26 cellular contexts compared by ENCODE assay signal in genomic region chr10:129169115-129169514, GRCh38.
"Had no signal": no experiment of that assay in that cellular context is flagged by ENCODE, and none has a peak within 500 bp of the region (broad histone marks: within the 10 kb centered on the region; RNA-seq: fewer than 3 reads in every experiment).

No MANE protein-coding gene starts in this region.

- H3K9me3 ChIP-seq: colonic mucosa, gastroesophageal sphincter, heart left ventricle, lower lobe of right lung had no signal

- DNase-seq: colonic mucosa; cortex of kidney; effector CD8-positive, alpha-beta T cell; effector memory CD8-positive, alpha-beta T cell; endodermal cell; erythroblast; foreskin keratinocyte; heart left ventricle; hypothalamus; immature natural killer cell; islet precursor cell; kidney; kidney glomerular epithelial cell; left colon; left ventricle myocardium superior; lower lobe of right lung; mesendoderm; midbrain; naive thymus-derived CD4-positive, alpha-beta T cell had no signal

- H3K27me3 Mint-ChIP-seq: dendritic cell treated with granulocyte-macrophage colony-stimulating factor and Interleukin-4, amounts not matched to agents 40 ng/mL and 50 ng/mL, for 4 days had no signal

- ATAC-seq: effector memory CD8-positive, alpha-beta T cell; esophagus mucosa; foreskin keratinocyte; gastroesophageal sphincter; heart left ventricle; left colon; left lobe of liver; left ventricle myocardium superior; lower lobe of right lung; naive thymus-derived CD4-positive, alpha-beta T cell had no signal

- H3K4me1 ChIP-seq: colonic mucosa, foreskin keratinocyte, gastroesophageal sphincter, heart left ventricle, lower lobe of right lung had no signal

- H3K36me3 ChIP-seq: colonic mucosa, gastroesophageal sphincter, heart left ventricle, lower lobe of right lung had no signal

- H3K4me3 ChIP-seq: colonic mucosa, gastroesophageal sphincter, heart left ventricle, hepatocyte, lower lobe of right lung had no signal

- H3K4me3 Mint-ChIP-seq: dendritic cell treated with granulocyte-macrophage colony-stimulating factor and Interleukin-4, amounts not matched to agents 40 ng/mL and 50 ng/mL, for 4 days; effector memory CD8-positive, alpha-beta T cell; endodermal cell; immature natural killer cell; memory B cell; naive thymus-derived CD4-positive, alpha-beta T cell had no signal

- H3K27ac ChIP-seq: colonic mucosa, epithelial cell of prostate, foreskin keratinocyte, gastroesophageal sphincter, heart left ventricle, hepatocyte, lower lobe of right lung had no signal

- H3K36me3 Mint-ChIP-seq: immature natural killer cell; memory B cell; naive thymus-derived CD4-positive, alpha-beta T cell had no signal

- H3K27ac Mint-ChIP-seq: dendritic cell treated with granulocyte-macrophage colony-stimulating factor and Interleukin-4, amounts not matched to agents 40 ng/mL and 50 ng/mL, for 4 days; effector memory CD8-positive, alpha-beta T cell; endodermal cell; immature natural killer cell; memory B cell; naive thymus-derived CD4-positive, alpha-beta T cell had no signal

- H3K27me3 ChIP-seq: colonic mucosa, foreskin keratinocyte, heart left ventricle, hepatocyte had no signal

- H3K9me3 Mint-ChIP-seq: dendritic cell treated with granulocyte-macrophage colony-stimulating factor and Interleukin-4, amounts not matched to agents 40 ng/mL and 50 ng/mL, for 4 days; effector memory CD8-positive, alpha-beta T cell; endodermal cell; immature natural killer cell had no signal

- H3K4me1 Mint-ChIP-seq: endodermal cell, immature natural killer cell, memory B cell had no signal
